In genomic region chr20:674936-675452, GRCh38 we compare ENCODE assay signal across 17 cellular contexts. TPM values are rescaled to one million over a fixed set of nuclear protein-coding genes. Genes with fewer than 3 reads are reported as not detected.
DNase-seq lines count a peak whose midpoint lies in the region; ATAC-seq and TF ChIP-seq lines count a peak whose summit lies in the region.
"Had no signal": no experiment of that assay in that cellular context is flagged by ENCODE, and none has a peak within 500 bp of the region (broad histone marks: within the 10 kb centered on the region; RNA-seq: fewer than 3 reads in every experiment).

No MANE protein-coding gene starts in this region.

- H3K27me3 ChIP-seq in ectodermal cell (ENCODE audit: control insufficient read depth, insufficient read depth, low read length, poor library complexity, severe bottlenecking) (peaks cover 36% of the 10 kb centered on the region), parathyroid adenoma (ENCODE audit: control insufficient read depth, insufficient read depth, low read length) (no peaks in the 10 kb centered on the region), Caco-2 (replicated peaks; ENCODE audit: control insufficient read depth, insufficient read depth, low read length) (peaks cover 3% of the 10 kb centered on the region; the same call in 1 of the 2 replicates)

- H2AFZ ChIP-seq in parathyroid adenoma, result peak overlapping the region; percentile 87

- peaks cover 0 to 4% (median 0%) of the 10 kb centered on the region in 3 donors for H3K9me3 Mint-ChIP-seq in IgD-negative memory B cell
- no peaks in the 10 kb centered on the region for H3K9me3 Mint-ChIP-seq in Caco-2 (ENCODE audit: unreplicated experiment)
- H3K9me3 Mint-ChIP-seq: activated T-cell treated with anti-CD3 and anti-CD28 coated beads, Interleukin-2, amount 50 U/mL, for 24 hours had no signal

- H3K4me3 ChIP-seq in ectodermal cell (ENCODE audit: insufficient read depth, low read depth, low read length) (peak overlapping the region; percentile 19), parathyroid adenoma (ENCODE audit: low read depth, low read length) (no peak overlapping the region), Caco-2 (ENCODE audit: low read depth, low read length) (no peak overlapping the region)
- H3K4me3 ChIP-seq: SJCRH30 had no signal

- H3K4me1 Mint-ChIP-seq in IgD-negative memory B cell (peaks cover 0 to 5% (median 4%) of the 10 kb centered on the region in 3 donors), Caco-2 (ENCODE audit: low read depth, unreplicated experiment) (peaks cover 7% of the 10 kb centered on the region)

- H3K9me3 ChIP-seq in ectodermal cell (ENCODE audit: control insufficient read depth, low read length) (no peaks in the 10 kb centered on the region), parathyroid adenoma (ENCODE audit: control insufficient read depth, low read length) (no peaks in the 10 kb centered on the region), Caco-2 (no peaks in the 10 kb centered on the region)
- H3K9me3 ChIP-seq: SJCRH30, stomach had no signal

- CTCF ChIA-PET in Caco-2 (lab: Charles Lee), result interaction anchor here (0.8 kb wide), 1 partner anchor 29 kb away, joined by 5 read pairs; no protein-coding TSS in a partner anchor

- H3K4me2 ChIP-seq in parathyroid adenoma (ENCODE audit: low read length), result no peak overlapping the region

- no peak overlapping the region for H3K27ac ChIP-seq in ectodermal cell (ENCODE audit: insufficient read depth, low read depth, low read length, poor library complexity, severe bottlenecking)
- peak overlapping the region; percentile 96 for H3K27ac ChIP-seq in parathyroid adenoma
- H3K27ac ChIP-seq: cardiac muscle cell, SJCRH30, stomach had no signal

- TF ChIP-seq CTCF in parathyroid adenoma (IDR thresholded peaks at IDR 0.05) (no peak), Caco-2 (IDR thresholded peaks at IDR 0.05; ENCODE audit: insufficient read depth in 1 of 2, low read depth in 1 of 2, low read length in 1 of 2, severe bottlenecking in 1 of 2, unreplicated experiment in 1 of 2) (no peak)

- H3K9ac ChIP-seq in parathyroid adenoma, result peak overlapping the region; percentile 95

- WGBS in ectodermal cell, 2 experiments, result 6 to 7% methylated on average over 27 of the region's 27 CpGs

- ATAC-seq in HG03196 (IDR thresholded peaks at IDR 0.05; ENCODE audit: unreplicated experiment), result no peak

- intact Hi-C loops in Caco-2 (cut with micrococcal nuclease; ENCODE audit: unreplicated experiment), result no loop called here

- DNase-seq in DMS79 treated with DMSO at 0.1 percent for 48 hours (lab: John Stamatoyannopoulos, UW) (peak; percentile 14), DMS79 (lab: John Stamatoyannopoulos, UW) (no peak), Caco-2 (no peak), cerebellar nuclear complex (lab: John Stamatoyannopoulos, UW) (no peak)
- DNase-seq: SJCRH30 had no signal

- H3K4me1 ChIP-seq in ectodermal cell (ENCODE audit: control insufficient read depth, insufficient read depth, low read length), result peaks cover 20% of the 10 kb centered on the region
- peaks cover 39% of the 10 kb centered on the region for H3K4me1 ChIP-seq in parathyroid adenoma
- H3K4me1 ChIP-seq in Caco-2, result peaks cover 10% of the 10 kb centered on the region

- peaks cover 13% of the 10 kb centered on the region for H3K79me2 ChIP-seq in parathyroid adenoma

- BruUV-seq in Caco-2 (replicated peaks; lab: Mats Ljungman, UMichigan), result no TSS peak

- H3K27ac Mint-ChIP-seq in IgD-negative memory B cell, result peak overlapping the region in 2 of 3 donors; percentile 35 to 80
- H3K27ac Mint-ChIP-seq in Caco-2 (ENCODE audit: unreplicated experiment), result no peak overlapping the region
- H3K27ac Mint-ChIP-seq: activated T-cell treated with anti-CD3 and anti-CD28 coated beads, Interleukin-2, amount 50 U/mL, for 24 hours had no signal

- H3K4me3 Mint-ChIP-seq in IgD-negative memory B cell (peak overlapping the region in 1 of 4 donors; percentile 12), Caco-2 (ENCODE audit: unreplicated experiment) (no peak overlapping the region)
- H3K4me3 Mint-ChIP-seq: activated T-cell treated with anti-CD3 and anti-CD28 coated beads, Interleukin-2, amount 50 U/mL, for 24 hours had no signal

- POLR2A ChIA-PET in Caco-2 (lab: Charles Lee), result no interaction called here

- H3K36me3 ChIP-seq in ectodermal cell (ENCODE audit: control insufficient read depth, insufficient read depth, low read length), result no peaks in the 10 kb centered on the region
- H3K36me3 ChIP-seq in parathyroid adenoma (ENCODE audit: control insufficient read depth, insufficient read depth, low read length), result no peaks in the 10 kb centered on the region
- H3K36me3 ChIP-seq in Caco-2 (ENCODE audit: control insufficient read depth, insufficient read depth, low read length), result no peaks in the 10 kb centered on the region
- H3K36me3 ChIP-seq: cardiac muscle cell, SJCRH30, stomach had no signal

- H3K36me3 Mint-ChIP-seq in IgD-negative memory B cell (no peaks in the 10 kb centered on the region), Caco-2 (ENCODE audit: insufficient read depth, unreplicated experiment) (no peaks in the 10 kb centered on the region)

- H3K27me3 Mint-ChIP-seq in IgD-negative memory B cell (peaks cover 63% of the 10 kb centered on the region), Caco-2 (ENCODE audit: insufficient read depth, unreplicated experiment) (peaks cover 30% of the 10 kb centered on the region)

RNA-seq across cellular contexts. Expression of gene SCRT2, which starts 0.6 kb away (rescaled TPM):
- polyA plus RNA-seq in IgD-negative memory B cell, result not detected
- polyA plus RNA-seq in ectodermal cell (2013, experiment 1 of 4), result 0.39 TPM
- 0.12 TPM for polyA plus RNA-seq in ectodermal cell (2013, experiment 2 of 4)
- polyA plus RNA-seq in ectodermal cell (2013, experiment 3 of 4), result 0.80 TPM
- 1.0 TPM for polyA plus RNA-seq in ectodermal cell (2013, experiment 4 of 4)
- not detected in 2 replicates for total RNA-seq in Caco-2 (2022)
- total RNA-seq: A172, cardiac muscle cell, G401, kidney epithelial cell, M059J, SJCRH30, skeletal muscle tissue, stomach had no signal
- polyA plus RNA-seq: cardiac muscle cell, stomach had no signal

RNA-seq across cellular contexts. Expression of gene SRXN1, which starts 22.0 kb away (rescaled TPM):
- 5.5 TPM for polyA plus RNA-seq in IgD-negative memory B cell
- polyA plus RNA-seq in ectodermal cell (2013, experiment 1 of 4), result 15.7 TPM
- 17.2 TPM for polyA plus RNA-seq in ectodermal cell (2013, experiment 2 of 4)
- polyA plus RNA-seq in ectodermal cell (2013, experiment 3 of 4), result 13.5 TPM
- polyA plus RNA-seq in ectodermal cell (2013, experiment 4 of 4), result 15.7 TPM
- 32.5 and 33.7 TPM in 2 replicates for total RNA-seq in Caco-2 (2022)
